ENCODE assay signal across 11 cellular contexts in the genomic region with DNA sequence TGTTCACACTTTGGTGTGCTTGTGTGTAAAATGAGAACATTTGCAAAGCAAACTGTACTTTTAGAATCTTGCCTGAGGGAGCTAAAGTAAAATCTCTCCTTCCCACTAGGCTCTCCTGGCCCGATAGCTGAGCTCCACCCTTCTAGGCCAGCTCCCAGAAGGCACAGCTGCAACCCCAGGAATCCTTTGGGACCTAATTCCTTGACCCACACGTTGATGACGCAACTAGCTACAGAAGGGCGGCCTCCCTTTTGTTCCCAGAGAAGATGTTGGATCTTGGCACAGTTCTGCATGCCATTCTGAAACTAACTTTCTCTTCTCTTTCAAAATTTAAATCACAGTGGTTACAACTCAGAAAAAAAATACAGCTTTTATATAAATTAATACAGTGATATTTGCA.
DNase-seq lines count a peak whose midpoint lies in the region; ATAC-seq, FAIRE-seq and TF ChIP-seq lines count a peak whose summit lies in the region.
"Had no signal": no experiment of that assay in that cellular context is flagged by ENCODE, and none has a peak within 500 bp of the region (broad histone marks: within the 10 kb centered on the region; RNA-seq: fewer than 3 reads in every experiment).

No MANE protein-coding gene starts in this region.

- TF ChIP-seq EP300 in esophagus muscularis mucosa (IDR thresholded peaks at IDR 0.05), result no peak

- no peaks in the 10 kb centered on the region for H3K9me3 Mint-ChIP-seq in nephron progenitor cell
- H3K9me3 Mint-ChIP-seq: activated T-helper 1 cell treated with anti-CD3 and anti-CD28 coated beads, Interleukin-12 subunit alpha, Interleukin-12 subunit beta, Interleukin-2, Interleukin-4 antibody, amounts not matched to agents 30 ng/mL and 10 ng/mL and 1 ng/mL, durations not matched to agents 14 hours and 24 hours and 36 hours had no signal

- H3K27me3 ChIP-seq in RWPE2 (ENCODE audit: insufficient read depth, poor library complexity, severe bottlenecking), result no peaks in the 10 kb centered on the region
- no peaks in the 10 kb centered on the region for H3K27me3 ChIP-seq in esophagus muscularis mucosa
- H3K27me3 ChIP-seq in lung (ENCODE audit: control insufficient read depth, insufficient read depth), result no peaks in the 10 kb centered on the region
- H3K27me3 ChIP-seq: cardiac muscle cell had no signal

- H3K4me3 ChIP-seq in RWPE2 (ENCODE audit: severe bottlenecking) (no peak overlapping the region), esophagus muscularis mucosa (no peak overlapping the region), lung (no peak overlapping the region)
- H3K4me3 ChIP-seq: cardiac muscle cell had no signal

- intact Hi-C loops in esophagus muscularis mucosa (cut with DNase I), result no loop called here

- no peak for ATAC-seq in RWPE2 (ENCODE audit: low read depth)
- no peak for ATAC-seq in lung (ENCODE audit: insufficient read depth, low FRiP score)
- no peak for ATAC-seq in GM18520 (IDR thresholded peaks at IDR 0.05; ENCODE audit: unreplicated experiment)
- ATAC-seq: T-cell had no signal

- H3K9me3 ChIP-seq in RWPE2 (ENCODE audit: severe bottlenecking) (no peaks in the 10 kb centered on the region), esophagus muscularis mucosa (no peaks in the 10 kb centered on the region), lung (ENCODE audit: control insufficient read depth in 2 of 2, insufficient read depth in 1 of 2, low read length in 1 of 2) (no peaks in the 10 kb centered on the region)

- H3K4me3 Mint-ChIP-seq in nephron progenitor cell, result no peak overlapping the region
- H3K4me3 Mint-ChIP-seq: activated T-helper 1 cell treated with anti-CD3 and anti-CD28 coated beads, Interleukin-12 subunit alpha, Interleukin-12 subunit beta, Interleukin-2, Interleukin-4 antibody, amounts not matched to agents 30 ng/mL and 10 ng/mL and 1 ng/mL, durations not matched to agents 14 hours and 24 hours and 36 hours; T-cell had no signal

- no peak for DNase-seq in RWPE2 (ENCODE audit: low spot score)
- DNase-seq in esophagus muscularis mucosa (ENCODE audit: extremely low spot score), result no peak
- peak; percentile 29 for DNase-seq in lung (ENCODE audit: low spot score)
- peak; percentile 17 for DNase-seq in urothelium cell line (ENCODE audit: low spot score)
- DNase-seq in DMS 273 treated with DMSO at 0.1 percent for 48 hours (lab: John Stamatoyannopoulos, UW), result no peak
- DNase-seq in nephron progenitor cell, result no peak
- no peak for DNase-seq in NCI-H2081 treated with DMSO at 0.1 percent for 48 hours (lab: John Stamatoyannopoulos, UW)
- DNase-seq: T-cell had no signal

- TF ChIP-seq POLR2A in esophagus muscularis mucosa (IDR thresholded peaks at IDR 0.05; ENCODE audit: low read depth), result no peak

- peaks cover 6% of the 10 kb centered on the region for H3K4me1 Mint-ChIP-seq in nephron progenitor cell
- H3K4me1 Mint-ChIP-seq: T-cell had no signal

- 61% methylated on average over 4 of the region's 4 CpGs for WGBS in esophagus muscularis mucosa
- WGBS in lung, 2 donors, result 58 to 80% methylated on average over 4 of the region's 4 CpGs

- H3K36me3 Mint-ChIP-seq in nephron progenitor cell (ENCODE audit: low read depth), result no peaks in the 10 kb centered on the region
- H3K36me3 Mint-ChIP-seq: T-cell had no signal

- peak overlapping the region; percentile 28 for H3K27ac ChIP-seq in RWPE2 (ENCODE audit: poor library complexity, severe bottlenecking)
- peak overlapping the region in 3 of 4 donors; percentile 29 to 46 (median 32) for H3K27ac ChIP-seq in esophagus muscularis mucosa (replicated peaks in 1 of 4)
- no peak overlapping the region for H3K27ac ChIP-seq in lung (ENCODE audit: low read depth in 1 of 2, low read length in 1 of 2)
- H3K27ac ChIP-seq: cardiac muscle cell had no signal

- H3K36me3 ChIP-seq in RWPE2 (ENCODE audit: low read depth), result no peaks in the 10 kb centered on the region
- H3K36me3 ChIP-seq in esophagus muscularis mucosa, result no peaks in the 10 kb centered on the region
- H3K36me3 ChIP-seq in lung (ENCODE audit: control insufficient read depth in 2 of 2, insufficient read depth in 2 of 2, low read length in 2 of 2), result no peaks in the 10 kb centered on the region
- H3K36me3 ChIP-seq: cardiac muscle cell had no signal

- no peak overlapping the region for H3K27ac Mint-ChIP-seq in nephron progenitor cell
- H3K27ac Mint-ChIP-seq: activated T-helper 1 cell treated with anti-CD3 and anti-CD28 coated beads, Interleukin-12 subunit alpha, Interleukin-12 subunit beta, Interleukin-2, Interleukin-4 antibody, amounts not matched to agents 30 ng/mL and 10 ng/mL and 1 ng/mL, durations not matched to agents 14 hours and 24 hours and 36 hours; T-cell had no signal

- FAIRE-seq in urothelium cell line (lab: Jason Lieb, UNC), result no peak

- H3K4me1 ChIP-seq in RWPE2 (ENCODE audit: insufficient read depth, poor library complexity, severe bottlenecking) (peaks cover 42% of the 10 kb centered on the region), esophagus muscularis mucosa (peaks cover 9 to 18% (median 10%) of the 10 kb centered on the region in 4 donors), lung (ENCODE audit: control insufficient read depth in 2 of 2, insufficient read depth in 2 of 2, low read length in 2 of 2) (no peaks in the 10 kb centered on the region)

- TF ChIP-seq CTCF in RWPE2 (IDR thresholded peaks at IDR 0.05; ENCODE audit: poor library complexity, severe bottlenecking) (no peak), esophagus muscularis mucosa (IDR thresholded peaks at IDR 0.05) (no peak), lung (IDR thresholded peaks at IDR 0.05; ENCODE audit: control extremely low read depth, extremely low read depth) (no peak), nephron progenitor cell (IDR thresholded peaks at IDR 0.05) (no peak)

- H3K27me3 Mint-ChIP-seq in nephron progenitor cell (ENCODE audit: low read depth, poor library complexity), result peaks cover 6% of the 10 kb centered on the region

Comparison
In these comparisons a context has a peak if more than half of its experiments do, and no peak if none do; other contexts are left out.
1. DNase-seq: peak in lung (single experiment) and urothelium cell line (single experiment); none in RWPE2 (single experiment), esophagus muscularis mucosa (single experiment), DMS 273 treated with DMSO at 0.1 percent for 48 hours (single experiment), nephron progenitor cell (single experiment) and NCI-H2081 treated with DMSO at 0.1 percent for 48 hours (single experiment).
2. H3K27ac ChIP-seq: peak in RWPE2 (single experiment) and esophagus muscularis mucosa (3 of 4); none in lung (0 of 2).